8 cellular contexts compared by ENCODE assay signal in the genomic region with DNA sequence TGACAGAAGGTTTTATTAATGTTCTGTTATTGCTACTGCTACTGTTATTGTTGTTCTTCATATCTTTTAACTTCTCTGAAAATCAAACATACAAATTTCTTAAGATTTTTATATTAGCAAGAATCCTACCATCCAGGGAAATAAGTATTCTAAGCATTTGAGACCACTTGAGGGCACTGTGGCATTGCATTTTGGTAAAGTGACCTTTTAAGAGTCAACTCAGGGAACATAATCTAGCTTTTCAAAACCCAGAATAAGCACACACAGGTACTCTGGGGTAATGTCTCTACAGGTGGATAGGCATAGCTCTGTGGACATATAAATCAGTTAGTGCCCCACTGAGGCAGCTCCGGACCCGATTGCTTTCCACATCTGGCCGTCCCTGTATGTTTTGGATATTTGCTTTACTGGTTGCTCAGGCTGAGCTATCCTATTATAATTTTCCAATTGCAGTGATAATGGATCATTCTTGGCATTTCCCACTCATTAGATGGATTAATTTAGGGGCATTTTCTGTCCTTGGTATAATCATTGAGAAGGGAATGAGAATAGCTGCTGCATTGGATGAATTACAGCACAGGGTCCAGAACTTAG.
DNase-seq lines count a peak whose midpoint lies in the region; ATAC-seq, FAIRE-seq and TF ChIP-seq lines count a peak whose summit lies in the region.

No MANE protein-coding gene starts in this region.

- no peaks in the 10 kb centered on the region for H3K27me3 Mint-ChIP-seq in naive thymus-derived CD8-positive, alpha-beta T cell

- H3K27ac Mint-ChIP-seq in naive thymus-derived CD8-positive, alpha-beta T cell = no peak overlapping the region

- DNase-seq in HK-2 (ENCODE audit: unreplicated experiment) (peak; percentile 12), SHP77 treated with DMSO at 0.1 percent for 48 hours (lab: John Stamatoyannopoulos, UW) (peak; percentile 38), foreskin keratinocyte (peak in 1 of 2 donors; percentile 24), small intestine (peak; percentile 27)
- no peak for DNase-seq in effector CD4-positive, alpha-beta T cell
- DNase-seq in naive thymus-derived CD8-positive, alpha-beta T cell = no peak

- no peak overlapping the region for H3K4me3 Mint-ChIP-seq in naive thymus-derived CD8-positive, alpha-beta T cell

- H3K27ac ChIP-seq in foreskin keratinocyte (no peak overlapping the region), small intestine (ENCODE audit: low read depth in 1 of 2, low read length in 1 of 2) (no peak overlapping the region)

- POLR2A ChIA-PET in naive thymus-derived CD8-positive, alpha-beta T cell (lab: Charles Lee) = no interaction called here

- FAIRE-seq in A204.1 (lab: Jason Lieb, UNC) = peak; percentile 94
- no peak for FAIRE-seq in small intestine (lab: Jason Lieb, UNC)

- no peaks in the 10 kb centered on the region for H3K9me3 ChIP-seq in small intestine (ENCODE audit: control insufficient read depth, low read depth)

- TF ChIP-seq CTCF in foreskin keratinocyte (conservative IDR thresholded peaks at IDR 0.05) = peak; percentile 74

- no peaks in the 10 kb centered on the region for H3K36me3 ChIP-seq in small intestine (ENCODE audit: control insufficient read depth in 2 of 2, insufficient read depth in 2 of 2, low read length in 2 of 2)

- peaks cover 12 to 66% (median 23%) of the 10 kb centered on the region in 9 donors for H3K9me3 Mint-ChIP-seq in naive thymus-derived CD8-positive, alpha-beta T cell

- H3K27me3 ChIP-seq in foreskin keratinocyte (no peaks in the 10 kb centered on the region), small intestine (ENCODE audit: control insufficient read depth in 2 of 2, insufficient read depth in 2 of 2, low read length in 2 of 2) (no peaks in the 10 kb centered on the region)

- H3K4me1 Mint-ChIP-seq in naive thymus-derived CD8-positive, alpha-beta T cell = no peaks in the 10 kb centered on the region

- ATAC-seq in foreskin keratinocyte (peak; percentile 39), HG03520 (IDR thresholded peaks at IDR 0.05; ENCODE audit: unreplicated experiment) (no peak)
- no peak for ATAC-seq in naive thymus-derived CD8-positive, alpha-beta T cell

- peaks cover 0 to 7% (median 0%) of the 10 kb centered on the region in 3 donors for H3K36me3 Mint-ChIP-seq in naive thymus-derived CD8-positive, alpha-beta T cell

- no peaks in the 10 kb centered on the region for H3K4me1 ChIP-seq in foreskin keratinocyte
- H3K4me1 ChIP-seq in small intestine (ENCODE audit: control insufficient read depth in 2 of 2, insufficient read depth in 1 of 2, low read depth in 1 of 2, low read length in 1 of 2) = no peaks in the 10 kb centered on the region

- WGBS in small intestine, 3 donors = 63 to 70% (median 69%) methylated on average over 3 of the region's 3 CpGs

- no peak overlapping the region for H3K4me3 ChIP-seq in small intestine (ENCODE audit: low read depth in 1 of 2, low read length in 2 of 2)

Comparison
In these comparisons a context has a peak if more than half of its experiments do, and no peak if none do; other contexts are left out.
1. DNase-seq: peak in HK-2 (single experiment), SHP77 treated with DMSO at 0.1 percent for 48 hours (single experiment) and small intestine (single experiment); none in effector CD4-positive, alpha-beta T cell (single experiment) and naive thymus-derived CD8-positive, alpha-beta T cell (0 of 10).